Comparison of ENCODE assay signal across 8 cellular contexts in genomic region chr5:62305715-62306493, GRCh38. TPM values are rescaled to one million over a fixed set of nuclear protein-coding genes. Genes with fewer than 3 reads are reported as not detected.
A peak's percentile ranks its signal among the peaks of the same experiment; 100 is the strongest.
DNase-seq lines count a peak whose midpoint lies in the region; ATAC-seq and TF ChIP-seq lines count a peak whose summit lies in the region.

TSS of gene KIF2A (plus strand) at chr5:62306206. CDS start at chr5:62306473, 267 bp downstream.

- H3K27me3 Mint-ChIP-seq in activated T-cell treated with anti-CD3 and anti-CD28 coated beads, Interleukin-2, amount 50 U/mL, for 24 hours = no peaks in the 10 kb centered on the region

- H3K27ac ChIP-seq in esophagus (ENCODE audit: low read depth in 2 of 2, low read length in 1 of 2) = peak within 1 kb of the TSS; percentile 92 to 95

- H3K4me3 ChIP-seq in esophagus (ENCODE audit: low read depth in 1 of 2, low read length in 2 of 2) = peak within 1 kb of the TSS; percentile 91 to 100
- H3K4me3 ChIP-seq in mucosa of stomach (ENCODE audit: low read length) = peak within 1 kb of the TSS; percentile 26

- no peaks in the 10 kb centered on the region for H3K27me3 ChIP-seq in esophagus (ENCODE audit: control insufficient read depth in 1 of 2, insufficient read depth in 2 of 2, low read length in 2 of 2)
- H3K27me3 ChIP-seq in mucosa of stomach (ENCODE audit: control insufficient read depth, insufficient read depth, low read length) = no peaks in the 10 kb centered on the region

- H3K9me3 Mint-ChIP-seq in activated T-cell treated with anti-CD3 and anti-CD28 coated beads, Interleukin-2, amount 50 U/mL, for 24 hours = peaks cover 3% of the 10 kb centered on the region

- WGBS in esophagus, 2 donors = 0 to 1% methylated on average over 69 to 86 of the region's 86 CpGs

- no peaks in the 10 kb centered on the region for H3K9me3 ChIP-seq in esophagus (ENCODE audit: control insufficient read depth in 2 of 2, insufficient read depth in 1 of 2, low read depth in 1 of 2, low read length in 1 of 2)
- no peaks in the 10 kb centered on the region for H3K9me3 ChIP-seq in mucosa of stomach (ENCODE audit: control insufficient read depth, low read length)

- DNase-seq in DMS79 treated with DMSO at 0.1 percent for 48 hours (lab: John Stamatoyannopoulos, UW) (peak; percentile 71), KG1 (lab: John Stamatoyannopoulos, UW) (peak; percentile 92)
- DNase-seq in activated T-cell treated with anti-CD3 and anti-CD28 coated beads, Interleukin-2, amount 50 U/mL, for 24 hours = peak; percentile 94
- peak; percentile 92 for DNase-seq in stimulated activated CD8-positive, alpha-beta memory T cell treated with anti-CD3 and anti-CD28 coated beads, Interleukin-4, amount 100 ng/mL, for 48 hours

- peak within 1 kb of the TSS; percentile 98 for H3K4me3 Mint-ChIP-seq in activated T-cell treated with anti-CD3 and anti-CD28 coated beads, Interleukin-2, amount 50 U/mL, for 24 hours

- H3K9ac ChIP-seq in mucosa of stomach (ENCODE audit: low read length) = peak within 1 kb of the TSS; percentile 76

- peak; percentile 93 for ATAC-seq in GM21737 (IDR thresholded peaks at IDR 0.05; ENCODE audit: unreplicated experiment)

- no peaks in the 10 kb centered on the region for H3K36me3 ChIP-seq in esophagus (ENCODE audit: control insufficient read depth in 2 of 2, insufficient read depth in 2 of 2, low read length in 1 of 2)
- no peaks in the 10 kb centered on the region for H3K36me3 ChIP-seq in mucosa of stomach (ENCODE audit: control insufficient read depth, insufficient read depth, low read length)

- peaks cover 2 to 8% of the 10 kb centered on the region in 2 donors for H3K4me1 ChIP-seq in esophagus (ENCODE audit: control insufficient read depth in 2 of 2, insufficient read depth in 2 of 2, low read length in 1 of 2)
- H3K4me1 ChIP-seq in mucosa of stomach (ENCODE audit: control insufficient read depth, insufficient read depth, low read length) = no peaks in the 10 kb centered on the region

- H3K36me3 Mint-ChIP-seq in activated T-cell treated with anti-CD3 and anti-CD28 coated beads, Interleukin-2, amount 50 U/mL, for 24 hours (ENCODE audit: low read depth) = peaks cover 45% of the 10 kb centered on the region

- peak within 1 kb of the TSS; percentile 100 for H3K27ac Mint-ChIP-seq in activated T-cell treated with anti-CD3 and anti-CD28 coated beads, Interleukin-2, amount 50 U/mL, for 24 hours

- H3K4me1 Mint-ChIP-seq in activated T-cell treated with anti-CD3 and anti-CD28 coated beads, Interleukin-2, amount 50 U/mL, for 24 hours (ENCODE audit: low read depth) = peaks cover 58% of the 10 kb centered on the region

TF ChIP-seq in PFSK-1, 5 proteins besides CTCF, POLR2A, EP300 and RAD21:
- TF ChIP-seq FOXP2 (optimal IDR thresholded peaks at IDR 0.05; ENCODE audit: borderline replicate concordance, extremely low read depth, extremely low read length, insufficient read depth) = no peak
- TF ChIP-seq, protein P1, sequence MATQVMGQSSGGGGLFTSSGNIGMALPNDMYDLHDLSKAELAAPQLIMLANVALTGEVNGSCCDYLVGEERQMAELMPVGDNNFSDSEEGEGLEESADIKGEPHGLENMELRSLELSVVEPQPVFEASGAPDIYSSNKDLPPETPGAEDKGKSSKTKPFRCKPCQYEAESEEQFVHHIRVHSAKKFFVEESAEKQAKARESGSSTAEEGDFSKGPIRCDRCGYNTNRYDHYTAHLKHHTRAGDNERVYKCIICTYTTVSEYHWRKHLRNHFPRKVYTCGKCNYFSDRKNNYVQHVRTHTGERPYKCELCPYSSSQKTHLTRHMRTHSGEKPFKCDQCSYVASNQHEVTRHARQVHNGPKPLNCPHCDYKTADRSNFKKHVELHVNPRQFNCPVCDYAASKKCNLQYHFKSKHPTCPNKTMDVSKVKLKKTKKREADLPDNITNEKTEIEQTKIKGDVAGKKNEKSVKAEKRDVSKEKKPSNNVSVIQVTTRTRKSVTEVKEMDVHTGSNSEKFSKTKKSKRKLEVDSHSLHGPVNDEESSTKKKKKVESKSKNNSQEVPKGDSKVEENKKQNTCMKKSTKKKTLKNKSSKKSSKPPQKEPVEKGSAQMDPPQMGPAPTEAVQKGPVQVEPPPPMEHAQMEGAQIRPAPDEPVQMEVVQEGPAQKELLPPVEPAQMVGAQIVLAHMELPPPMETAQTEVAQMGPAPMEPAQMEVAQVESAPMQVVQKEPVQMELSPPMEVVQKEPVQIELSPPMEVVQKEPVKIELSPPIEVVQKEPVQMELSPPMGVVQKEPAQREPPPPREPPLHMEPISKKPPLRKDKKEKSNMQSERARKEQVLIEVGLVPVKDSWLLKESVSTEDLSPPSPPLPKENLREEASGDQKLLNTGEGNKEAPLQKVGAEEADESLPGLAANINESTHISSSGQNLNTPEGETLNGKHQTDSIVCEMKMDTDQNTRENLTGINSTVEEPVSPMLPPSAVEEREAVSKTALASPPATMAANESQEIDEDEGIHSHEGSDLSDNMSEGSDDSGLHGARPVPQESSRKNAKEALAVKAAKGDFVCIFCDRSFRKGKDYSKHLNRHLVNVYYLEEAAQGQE (IDR thresholded peaks at IDR 0.05; ENCODE audit: insufficient read depth in 1 of 2, low read depth in 2 of 2, low read length in 2 of 2) = 0 out of 4 replicates have a peak, but pooled peaks of 1 of the 2 experiments have one; percentile 38
- peak; percentile 57; the same call in 1 of the 2 replicates for TF ChIP-seq TAF1 (IDR thresholded peaks at IDR 0.05; ENCODE audit: borderline replicate concordance, insufficient read depth, low read length)
- TF ChIP-seq POLR2AphosphoS5 (IDR thresholded peaks at IDR 0.05; ENCODE audit: low read depth, low read length) = peak; percentile 70; the same call in 1 of the 2 replicates
- peak; percentile 55; the same call in 1 of the 2 replicates for TF ChIP-seq SIN3A (IDR thresholded peaks at IDR 0.05; ENCODE audit: borderline replicate concordance, insufficient read depth, low read length)
TF ChIP-seq in PFSK-1: peak in this region for 4.

RNA-seq across cellular contexts. Expression of gene KIF2A, which starts in this region (rescaled TPM):
- 25.2 TPM for polyA plus RNA-seq in PFSK-1 (2012; ENCODE audit: insufficient read length, low read depth)
- 1 to 10 TPM; 3.3 to 6.2 TPM for polyA plus RNA-seq in esophagus

Comparison
In these comparisons a context has a peak if more than half of its experiments do, and no peak if none do; other contexts are left out.
1. Peak in every context shown above with its lines: DNase-seq, ATAC-seq, H3K4me3 ChIP-seq and H3K27ac ChIP-seq.